Comparison of ENCODE assay signal across 23 cellular contexts in genomic region chr17:65467156-65467555, GRCh38.
A peak's percentile ranks its signal among the peaks of the same experiment; 100 is the strongest.
DNase-seq lines count a peak whose midpoint lies in the region; FAIRE-seq and TF ChIP-seq lines count a peak whose summit lies in the region.
"Had no signal": no experiment of that assay in that cellular context is flagged by ENCODE, and none has a peak within 500 bp of the region (broad histone marks: within the 10 kb centered on the region; RNA-seq: fewer than 3 reads in every experiment).

No MANE protein-coding gene starts in this region.

- no CpG with 5 or more reads among the region's 5 CpGs for WGBS in trophoblast cell (ENCODE audit: extremely low coverage, insufficient coverage, insufficient read length)

- POLR2A ChIA-PET in MCF 10A (lab: Yijun Ruan, JAX) = no interaction called here

- no peak for FAIRE-seq in frontal cortex (lab: Jason Lieb, UNC)
- FAIRE-seq: A204.1, GM12878, GM19239 had no signal

- H3K18ac ChIP-seq in trophoblast cell (ENCODE audit: low read length) = no peak overlapping the region

- no peak overlapping the region for H3K14ac ChIP-seq in trophoblast cell (ENCODE audit: low read length)

- peaks cover 6% of the 10 kb centered on the region for H3K9me3 Mint-ChIP-seq in neural crest cell
- H3K9me3 Mint-ChIP-seq in MCF 10A (ENCODE audit: unreplicated experiment) = no peaks in the 10 kb centered on the region
- H3K9me3 Mint-ChIP-seq: CD8-positive, alpha-beta T cell; GM23338; H9 had no signal

- H3K4me1 Mint-ChIP-seq in neural crest cell = peaks cover 39% of the 10 kb centered on the region
- peaks cover 19% of the 10 kb centered on the region for H3K4me1 Mint-ChIP-seq in MCF 10A (ENCODE audit: insufficient read depth, unreplicated experiment)
- H3K4me1 Mint-ChIP-seq: B cell; CD4-positive, CD25-positive, alpha-beta regulatory T cell had no signal

- H2AK5ac ChIP-seq in trophoblast cell (ENCODE audit: low read length) = no peak overlapping the region

- H2BK120ac ChIP-seq in trophoblast cell (ENCODE audit: insufficient read depth, low read length, poor library complexity) = peak overlapping the region; percentile 1

- H3K79me2 ChIP-seq in trophoblast cell (ENCODE audit: control insufficient read depth, insufficient read depth, low read length, poor library complexity) = peaks cover 3% of the 10 kb centered on the region

- peak; percentile 23 for DNase-seq in NCI-H146 (lab: John Stamatoyannopoulos, UW)
- no peak for DNase-seq in NCI-H146 treated with DMSO at 0.1 percent for 48 hours (lab: John Stamatoyannopoulos, UW; ENCODE audit: unreplicated experiment)
- DNase-seq in islet precursor cell = peak; percentile 72
- peak; percentile 70 for DNase-seq in neural crest cell (ENCODE audit: low read depth, low spot score)
- peak; percentile 27 to 64 for DNase-seq in trophoblast cell
- DNase-seq in frontal cortex (ENCODE audit: low spot score in 2 of 2) = no peak
- DNase-seq in MCF 10A (ENCODE audit: unreplicated experiment) = no peak
- no peak for DNase-seq in activated CD4-positive, CD25-positive, alpha-beta regulatory T cell treated with anti-CD3 and anti-CD28 coated beads, Interleukin-2, amount 50 U/mL, for 72 hours
- DNase-seq: Caco-2; CD4-positive, CD25-positive, alpha-beta regulatory T cell; CD8-positive, alpha-beta T cell; DMS153; DND-41; GDM1; H9 had no signal

- H3K4me3 Mint-ChIP-seq in neural crest cell (peak overlapping the region; percentile 39), MCF 10A (ENCODE audit: unreplicated experiment) (no peak overlapping the region)
- H3K4me3 Mint-ChIP-seq: B cell; CD4-positive, CD25-positive, alpha-beta regulatory T cell; CD8-positive, alpha-beta T cell; GM23338; H9 had no signal

- peaks cover 12% of the 10 kb centered on the region for H3K79me1 ChIP-seq in trophoblast cell (ENCODE audit: low read length)

- intact Hi-C loops in MCF 10A (cut with micrococcal nuclease) = no loop called here

- H3K36me3 ChIP-seq in trophoblast cell (ENCODE audit: control insufficient read depth in 1 of 2, insufficient read depth in 2 of 2, low read length in 2 of 2) = no peaks in the 10 kb centered on the region
- H3K36me3 ChIP-seq: BLaER1 had no signal

- H3K27me3 Mint-ChIP-seq in neural crest cell (ENCODE audit: low read depth) = no peaks in the 10 kb centered on the region
- H3K27me3 Mint-ChIP-seq in MCF 10A (ENCODE audit: insufficient read depth, unreplicated experiment) = no peaks in the 10 kb centered on the region

- H3K27ac ChIP-seq in trophoblast cell (ENCODE audit: low read depth, low read length) = peak overlapping the region; percentile 45
- H3K27ac ChIP-seq: 22Rv1, BLaER1, C4-2B had no signal

- no peak overlapping the region for H4K8ac ChIP-seq in trophoblast cell (ENCODE audit: low read depth, low read length)

- H2BK12ac ChIP-seq in trophoblast cell (ENCODE audit: low read length) = no peak overlapping the region

- no peak overlapping the region for H4K12ac ChIP-seq in trophoblast cell (ENCODE audit: low read depth, low read length)

- H3K9me3 ChIP-seq in trophoblast cell (ENCODE audit: insufficient read depth, low read depth, low read length) = no peaks in the 10 kb centered on the region
- H3K9me3 ChIP-seq: BLaER1, Caco-2 had no signal

- no peak overlapping the region for H3K4me2 ChIP-seq in trophoblast cell (ENCODE audit: low read length)
- H3K4me2 ChIP-seq: BLaER1, GM23338 had no signal

- H2BK5ac ChIP-seq in trophoblast cell (ENCODE audit: low read depth, low read length, poor library complexity) = no peak overlapping the region

- H3K27me3 ChIP-seq in trophoblast cell (ENCODE audit: insufficient read depth, low read length) = no peaks in the 10 kb centered on the region
- H3K27me3 ChIP-seq: BLaER1 had no signal

- H3K4ac ChIP-seq in trophoblast cell (ENCODE audit: low read depth, low read length) = no peak overlapping the region

- no peak for TF ChIP-seq CTCF in neural crest cell (conservative IDR thresholded peaks at IDR 0.05)
- no peak for TF ChIP-seq CTCF in MCF 10A (IDR thresholded peaks at IDR 0.05; ENCODE audit: unreplicated experiment)

- peaks cover 3 to 10% of the 10 kb centered on the region in 2 experiments for H3K4me1 ChIP-seq in trophoblast cell (ENCODE audit: control insufficient read depth in 1 of 2, insufficient read depth in 2 of 2, low read length in 2 of 2)
- H3K4me1 ChIP-seq: BLaER1, Caco-2 had no signal

- H3K36me3 Mint-ChIP-seq in neural crest cell (ENCODE audit: low read depth) (no peaks in the 10 kb centered on the region), MCF 10A (ENCODE audit: insufficient read depth, unreplicated experiment) (peaks cover 8% of the 10 kb centered on the region)
- H3K36me3 Mint-ChIP-seq: CD4-positive, CD25-positive, alpha-beta regulatory T cell; CD8-positive, alpha-beta T cell had no signal

- H3K23ac ChIP-seq in trophoblast cell (ENCODE audit: low read length) = no peak overlapping the region

- no TSS peak for BruUV-seq in MCF 10A (replicated peaks; lab: Mats Ljungman, UMichigan)

- H4K91ac ChIP-seq in trophoblast cell (ENCODE audit: low read depth, low read length) = peak overlapping the region; percentile 7

- no peak overlapping the region for H3K9ac ChIP-seq in trophoblast cell (ENCODE audit: low read length)
- H3K9ac ChIP-seq: BLaER1 had no signal

- H3K4me3 ChIP-seq in trophoblast cell (ENCODE audit: low read depth, low read length) = no peak overlapping the region
- H3K4me3 ChIP-seq: BLaER1, GM12878, GM23338 had no signal

- CTCF ChIA-PET in MCF 10A (lab: Yijun Ruan, JAX) = no interaction called here

- peak overlapping the region; percentile 7 for H3K27ac Mint-ChIP-seq in neural crest cell (ENCODE audit: unreplicated experiment)
- no peak overlapping the region for H3K27ac Mint-ChIP-seq in MCF 10A (ENCODE audit: low read depth, unreplicated experiment)
- H3K27ac Mint-ChIP-seq: B cell; CD4-positive, CD25-positive, alpha-beta regulatory T cell; CD8-positive, alpha-beta T cell; GM23338; H9 had no signal

- no peak overlapping the region for H2AFZ ChIP-seq in trophoblast cell (ENCODE audit: insufficient read depth, low read length, poor library complexity)
- H2AFZ ChIP-seq: GM23338 had no signal

Comparison
In these comparisons a context has a peak if more than half of its experiments do, and no peak if none do; other contexts are left out.
1. DNase-seq: peak in NCI-H146 (single experiment), islet precursor cell (single experiment), neural crest cell (single experiment) and trophoblast cell (2 of 2); none in NCI-H146 treated with DMSO at 0.1 percent for 48 hours (single experiment), frontal cortex (0 of 2), MCF 10A (single experiment) and activated CD4-positive, CD25-positive, alpha-beta regulatory T cell treated with anti-CD3 and anti-CD28 coated beads, Interleukin-2, amount 50 U/mL, for 72 hours (single experiment).